In the genomic region with DNA sequence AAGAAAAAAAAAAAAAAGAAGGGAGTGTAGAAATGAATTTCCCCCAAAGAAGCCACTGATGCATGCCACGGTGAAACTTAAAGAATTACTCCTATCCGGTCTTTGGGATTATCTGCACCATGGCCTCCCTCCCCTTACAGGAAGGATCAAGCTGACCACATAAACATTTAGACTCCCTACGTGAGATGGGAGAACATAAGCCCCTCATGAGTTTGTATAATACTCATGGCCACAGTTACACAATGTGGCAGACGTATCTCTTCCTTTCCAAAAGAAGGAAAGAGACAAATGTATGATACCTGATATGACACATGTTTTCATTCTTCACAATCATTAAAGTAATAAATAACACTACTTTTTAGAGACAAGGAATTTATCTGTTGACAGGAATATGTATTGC, we compare ENCODE assay signal across 35 cellular contexts.
"Had no signal": no experiment of that assay in that cellular context is flagged by ENCODE, and none has a peak within 500 bp of the region (broad histone marks: within the 10 kb centered on the region; RNA-seq: fewer than 3 reads in every experiment).

No MANE protein-coding gene starts in this region.

- DNase-seq: activated CD4-positive, alpha-beta memory T cell treated with anti-CD3 and anti-CD28 coated beads, Interleukin-2, amount 10 ng/mL, durations not matched to agents 7 days and 5 days; activated CD4-positive, alpha-beta T cell treated with anti-CD3 and anti-CD28 coated beads for 1 hour; activated CD4-positive, alpha-beta T cell treated with anti-CD3 and anti-CD28 coated beads for 36 hours; activated CD4-positive, alpha-beta T cell treated with anti-CD3 and anti-CD28 coated beads for 48 hours; activated CD4-positive, alpha-beta T cell treated with anti-CD3 and anti-CD28 coated beads, Interleukin-2, amount 10 ng/mL, durations not matched to agents 7 days and 5 days; activated CD4-positive, alpha-beta T cell treated with anti-CD3 and anti-CD28 coated beads, Interleukin-2, amount 50 U/mL, for 48 hours; activated CD4-positive, CD25-positive, alpha-beta regulatory T cell; activated CD8-positive, alpha-beta memory T cell treated with anti-CD3 and anti-CD28 coated beads for 24 hours; activated CD8-positive, alpha-beta memory T cell treated with anti-CD3 and anti-CD28 coated beads, Interleukin-2, amount 10 ng/mL, durations not matched to agents 7 days and 5 days; activated CD8-positive, alpha-beta memory T cell treated with anti-CD3 and anti-CD28 coated beads, Interleukin-2, amount 50 U/mL, for 48 hours; activated CD8-positive, alpha-beta T cell treated with anti-CD3 and anti-CD28 coated beads, Interleukin-2, amount 10 ng/mL, durations not matched to agents 7 days and 5 days; activated effector memory CD4-positive, alpha-beta T cell treated with Interleukin-2 at 50 U/mL for 16 hours; activated gamma-delta T cell; activated naive CD4-positive, alpha-beta T cell treated with anti-CD3 and anti-CD28 coated beads, Interleukin-2, amount 10 ng/mL, durations not matched to agents 7 days and 5 days; activated naive CD4-positive, alpha-beta T cell treated with Interleukin-2 at 50 U/mL for 16 hours; activated naive CD8-positive, alpha-beta T cell treated with anti-CD3 and anti-CD28 coated beads, Interleukin-2, amount 10 ng/mL, durations not matched to agents 7 days and 5 days; activated naive CD8-positive, alpha-beta T cell treated with anti-CD3 and anti-CD28 coated beads, Interleukin-2, amount 50 U/mL, for 24 hours; activated T-cell treated with anti-CD3 and anti-CD28 coated beads, Interleukin-2, amount 50 U/mL, for 24 hours; activated T-cell treated with anti-CD3 and anti-CD28 coated beads, Interleukin-2, amount 50 U/mL, for 48 hours; amniotic stem cell; aorta; body of pancreas; brain microvascular endothelial cell; central memory CD4-positive, alpha-beta T cell; T-helper 1 cell; T-helper 2 cell; T-helper 9 cell; WERI-Rb-1 had no signal

- H3K36me3 Mint-ChIP-seq: WTC11 had no signal

- H3K27me3 Mint-ChIP-seq: activated CD4-positive, alpha-beta memory T cell treated with anti-CD3 and anti-CD28 coated beads, Interleukin-2, amount 10 ng/mL, durations not matched to agents 7 days and 5 days; activated CD4-positive, alpha-beta T cell treated with anti-CD3 and anti-CD28 coated beads for 36 hours; activated CD4-positive, alpha-beta T cell treated with anti-CD3 and anti-CD28 coated beads, Interleukin-2, amount 10 ng/mL, durations not matched to agents 7 days and 5 days; activated CD8-positive, alpha-beta memory T cell treated with anti-CD3 and anti-CD28 coated beads, Interleukin-2, amount 10 ng/mL, durations not matched to agents 7 days and 5 days; activated naive CD4-positive, alpha-beta T cell treated with anti-CD3 and anti-CD28 coated beads, Interleukin-2, amount 10 ng/mL, durations not matched to agents 7 days and 5 days; activated naive CD4-positive, alpha-beta T cell treated with anti-CD3 and anti-CD28 coated beads, Interleukin-2, amount 50 U/mL, for 24 hours; activated naive CD8-positive, alpha-beta T cell; activated naive CD8-positive, alpha-beta T cell treated with anti-CD3 and anti-CD28 coated beads, Interleukin-2, amount 10 ng/mL, durations not matched to agents 7 days and 5 days; activated naive CD8-positive, alpha-beta T cell treated with anti-CD3 and anti-CD28 coated beads, Interleukin-2, amount 50 U/mL, for 24 hours; activated T-cell treated with anti-CD3 and anti-CD28 coated beads, Interleukin-2, amount 50 U/mL, for 24 hours had no signal

- H3K9me3 Mint-ChIP-seq: activated CD4-positive, alpha-beta memory T cell treated with anti-CD3 and anti-CD28 coated beads, Interleukin-2, amount 10 ng/mL, durations not matched to agents 7 days and 5 days; activated CD4-positive, alpha-beta T cell treated with anti-CD3 and anti-CD28 coated beads, Interleukin-2, amount 10 ng/mL, durations not matched to agents 7 days and 5 days; activated naive CD4-positive, alpha-beta T cell treated with anti-CD3 and anti-CD28 coated beads, Interleukin-2, amount 10 ng/mL, durations not matched to agents 7 days and 5 days; activated naive CD4-positive, alpha-beta T cell treated with anti-CD3 and anti-CD28 coated beads, Interleukin-2, amount 50 U/mL, for 24 hours; activated naive CD8-positive, alpha-beta T cell treated with anti-CD3 and anti-CD28 coated beads, Interleukin-2, amount 50 U/mL, for 24 hours; activated T-cell treated with anti-CD3 and anti-CD28 coated beads, Interleukin-2, amount 50 U/mL, for 24 hours; activated T-helper 2 cell treated with anti-CD3 and anti-CD28 coated beads, Interferon-gamma antibody, Interleukin-2, Interleukin-4, amounts not matched to agents 10 μg/mL and 5 μg/mL and 100 μg/mL, durations not matched to agents 14 hours and 24 hours and 36 hours; T-helper 1 cell treated with Interleukin-12 subunit alpha and Interleukin-12 subunit beta and Interleukin-4 antibody, amounts not matched to agents 30 μg/mL and 1 μg/mL, for 36 hours; T-helper 2 cell treated with Interferon-gamma antibody and Interleukin-4, amounts not matched to agents 5 μg/mL and 100 μg/mL, for 36 hours; WTC11 had no signal

- H3K27ac Mint-ChIP-seq: activated CD4-positive, alpha-beta memory T cell treated with anti-CD3 and anti-CD28 coated beads, Interleukin-2, amount 10 ng/mL, durations not matched to agents 7 days and 5 days; activated CD4-positive, alpha-beta T cell treated with anti-CD3 and anti-CD28 coated beads for 36 hours; activated CD4-positive, alpha-beta T cell treated with anti-CD3 and anti-CD28 coated beads, Interleukin-2, amount 10 ng/mL, durations not matched to agents 7 days and 5 days; activated CD8-positive, alpha-beta memory T cell treated with anti-CD3 and anti-CD28 coated beads, Interleukin-2, amount 10 ng/mL, durations not matched to agents 7 days and 5 days; activated CD8-positive, alpha-beta T cell treated with anti-CD3 and anti-CD28 coated beads, Interleukin-2, amount 10 ng/mL, durations not matched to agents 7 days and 5 days; activated naive CD4-positive, alpha-beta T cell treated with anti-CD3 and anti-CD28 coated beads, Interleukin-2, amount 10 ng/mL, durations not matched to agents 7 days and 5 days; activated naive CD4-positive, alpha-beta T cell treated with anti-CD3 and anti-CD28 coated beads, Interleukin-2, amount 50 U/mL, for 24 hours; activated naive CD8-positive, alpha-beta T cell; activated naive CD8-positive, alpha-beta T cell treated with anti-CD3 and anti-CD28 coated beads, Interleukin-2, amount 10 ng/mL, durations not matched to agents 7 days and 5 days; activated naive CD8-positive, alpha-beta T cell treated with anti-CD3 and anti-CD28 coated beads, Interleukin-2, amount 50 U/mL, for 24 hours; activated T-cell treated with anti-CD3 and anti-CD28 coated beads, Interleukin-2, amount 50 U/mL, for 24 hours; activated T-helper 2 cell treated with anti-CD3 and anti-CD28 coated beads, Interferon-gamma antibody, Interleukin-2, Interleukin-4, amounts not matched to agents 10 μg/mL and 5 μg/mL and 100 μg/mL, durations not matched to agents 14 hours and 24 hours and 36 hours; T-helper 1 cell treated with Interleukin-12 subunit alpha and Interleukin-12 subunit beta and Interleukin-4 antibody, amounts not matched to agents 30 μg/mL and 1 μg/mL, for 36 hours; T-helper 2 cell treated with Interferon-gamma antibody and Interleukin-4, amounts not matched to agents 5 μg/mL and 100 μg/mL, for 36 hours; WTC11 had no signal

- H3K4me1 Mint-ChIP-seq: activated naive CD8-positive, alpha-beta T cell treated with anti-CD3 and anti-CD28 coated beads, Interleukin-2, amount 10 ng/mL, durations not matched to agents 7 days and 5 days; WTC11 had no signal

- H3K4me3 Mint-ChIP-seq: activated CD4-positive, alpha-beta memory T cell treated with anti-CD3 and anti-CD28 coated beads, Interleukin-2, amount 10 ng/mL, durations not matched to agents 7 days and 5 days; activated CD4-positive, alpha-beta T cell treated with anti-CD3 and anti-CD28 coated beads for 36 hours; activated CD4-positive, alpha-beta T cell treated with anti-CD3 and anti-CD28 coated beads, Interleukin-2, amount 10 ng/mL, durations not matched to agents 7 days and 5 days; activated CD8-positive, alpha-beta memory T cell treated with anti-CD3 and anti-CD28 coated beads, Interleukin-2, amount 10 ng/mL, durations not matched to agents 7 days and 5 days; activated CD8-positive, alpha-beta T cell treated with anti-CD3 and anti-CD28 coated beads, Interleukin-2, amount 10 ng/mL, durations not matched to agents 7 days and 5 days; activated naive CD4-positive, alpha-beta T cell treated with anti-CD3 and anti-CD28 coated beads, Interleukin-2, amount 10 ng/mL, durations not matched to agents 7 days and 5 days; activated naive CD4-positive, alpha-beta T cell treated with anti-CD3 and anti-CD28 coated beads, Interleukin-2, amount 50 U/mL, for 24 hours; activated naive CD8-positive, alpha-beta T cell; activated naive CD8-positive, alpha-beta T cell treated with anti-CD3 and anti-CD28 coated beads, Interleukin-2, amount 10 ng/mL, durations not matched to agents 7 days and 5 days; activated naive CD8-positive, alpha-beta T cell treated with anti-CD3 and anti-CD28 coated beads, Interleukin-2, amount 50 U/mL, for 24 hours; activated T-cell treated with anti-CD3 and anti-CD28 coated beads, Interleukin-2, amount 50 U/mL, for 24 hours; T-helper 1 cell treated with Interleukin-12 subunit alpha and Interleukin-12 subunit beta and Interleukin-4 antibody, amounts not matched to agents 30 μg/mL and 1 μg/mL, for 36 hours; T-helper 2 cell treated with Interferon-gamma antibody and Interleukin-4, amounts not matched to agents 5 μg/mL and 100 μg/mL, for 36 hours; WTC11 had no signal

- ATAC-seq: activated CD4-positive, alpha-beta T cell treated with anti-CD3 and anti-CD28 coated beads for 36 hours; activated CD4-positive, CD25-positive, alpha-beta regulatory T cell treated with anti-CD3 and anti-CD28 coated beads, Interleukin-2, amount 50 U/mL, for 24 hours; activated CD8-positive, alpha-beta memory T cell treated with anti-CD3 and anti-CD28 coated beads, Interleukin-2, amount 10 ng/mL, durations not matched to agents 7 days and 5 days; activated CD8-positive, alpha-beta T cell treated with anti-CD3 and anti-CD28 coated beads, Interleukin-2, amount 10 ng/mL, durations not matched to agents 7 days and 5 days; activated naive CD8-positive, alpha-beta T cell treated with anti-CD3 and anti-CD28 coated beads, Interleukin-2, amount 50 U/mL, for 24 hours; body of pancreas; WTC11 had no signal
